Comparison of ENCODE assay signal across 1 cellular context in genomic region chr19:45512881-45513483, GRCh38.
TF ChIP-seq lines count a peak whose summit lies in the region.

No MANE protein-coding gene starts in this region.

TF ChIP-seq in K562, 482 proteins besides CTCF, POLR2A, EP300 and RAD21 (continues in another document):
- TF ChIP-seq GABPB1 (CRISPR knock-in tag; IDR thresholded peaks at IDR 0.05) = no peak
- TF ChIP-seq RB1 (IDR thresholded peaks at IDR 0.05; ENCODE audit: low read depth) = no peak
- no peak for TF ChIP-seq HNRNPL (IDR thresholded peaks at IDR 0.05; ENCODE audit: low read depth, low read length)
- TF ChIP-seq FIP1L1 (IDR thresholded peaks at IDR 0.05; ENCODE audit: low read depth, low read length, poor library complexity, severe bottlenecking) = no peak
- no peak for TF ChIP-seq TFAM (CRISPR knock-in tag; conservative IDR thresholded peaks at IDR 0.05)
- TF ChIP-seq, protein P1, sequence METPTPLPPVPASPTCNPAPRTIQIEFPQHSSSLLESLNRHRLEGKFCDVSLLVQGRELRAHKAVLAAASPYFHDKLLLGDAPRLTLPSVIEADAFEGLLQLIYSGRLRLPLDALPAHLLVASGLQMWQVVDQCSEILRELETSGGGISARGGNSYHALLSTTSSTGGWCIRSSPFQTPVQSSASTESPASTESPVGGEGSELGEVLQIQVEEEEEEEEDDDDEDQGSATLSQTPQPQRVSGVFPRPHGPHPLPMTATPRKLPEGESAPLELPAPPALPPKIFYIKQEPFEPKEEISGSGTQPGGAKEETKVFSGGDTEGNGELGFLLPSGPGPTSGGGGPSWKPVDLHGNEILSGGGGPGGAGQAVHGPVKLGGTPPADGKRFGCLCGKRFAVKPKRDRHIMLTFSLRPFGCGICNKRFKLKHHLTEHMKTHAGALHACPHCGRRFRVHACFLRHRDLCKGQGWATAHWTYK (CRISPR knock-in tag; IDR thresholded peaks at IDR 0.05) = no peak
- peak; percentile 97 for TF ChIP-seq ZNF239 (CRISPR knock-in tag; IDR thresholded peaks at IDR 0.05)
- TF ChIP-seq BDP1 (IDR thresholded peaks at IDR 0.05; ENCODE audit: insufficient read depth, insufficient read length) = no peak
- TF ChIP-seq, protein P2, sequence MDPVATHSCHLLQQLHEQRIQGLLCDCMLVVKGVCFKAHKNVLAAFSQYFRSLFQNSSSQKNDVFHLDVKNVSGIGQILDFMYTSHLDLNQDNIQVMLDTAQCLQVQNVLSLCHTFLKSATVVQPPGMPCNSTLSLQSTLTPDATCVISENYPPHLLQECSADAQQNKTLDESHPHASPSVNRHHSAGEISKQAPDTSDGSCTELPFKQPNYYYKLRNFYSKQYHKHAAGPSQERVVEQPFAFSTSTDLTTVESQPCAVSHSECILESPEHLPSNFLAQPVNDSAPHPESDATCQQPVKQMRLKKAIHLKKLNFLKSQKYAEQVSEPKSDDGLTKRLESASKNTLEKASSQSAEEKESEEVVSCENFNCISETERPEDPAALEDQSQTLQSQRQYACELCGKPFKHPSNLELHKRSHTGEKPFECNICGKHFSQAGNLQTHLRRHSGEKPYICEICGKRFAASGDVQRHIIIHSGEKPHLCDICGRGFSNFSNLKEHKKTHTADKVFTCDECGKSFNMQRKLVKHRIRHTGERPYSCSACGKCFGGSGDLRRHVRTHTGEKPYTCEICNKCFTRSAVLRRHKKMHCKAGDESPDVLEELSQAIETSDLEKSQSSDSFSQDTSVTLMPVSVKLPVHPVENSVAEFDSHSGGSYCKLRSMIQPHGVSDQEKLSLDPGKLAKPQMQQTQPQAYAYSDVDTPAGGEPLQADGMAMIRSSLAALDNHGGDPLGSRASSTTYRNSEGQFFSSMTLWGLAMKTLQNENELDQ (CRISPR knock-in tag; IDR thresholded peaks at IDR 0.05; ENCODE audit: borderline replicate concordance) = no peak
- TF ChIP-seq ZNF407 (IDR thresholded peaks at IDR 0.05; ENCODE audit: low read depth) = no peak
- no peak for TF ChIP-seq HEY1 (CRISPR knock-in tag; IDR thresholded peaks at IDR 0.05; ENCODE audit: borderline replicate concordance)
- TF ChIP-seq THRAP3 (IDR thresholded peaks at IDR 0.05; ENCODE audit: borderline replicate concordance) = no peak
- TF ChIP-seq, protein P3, sequence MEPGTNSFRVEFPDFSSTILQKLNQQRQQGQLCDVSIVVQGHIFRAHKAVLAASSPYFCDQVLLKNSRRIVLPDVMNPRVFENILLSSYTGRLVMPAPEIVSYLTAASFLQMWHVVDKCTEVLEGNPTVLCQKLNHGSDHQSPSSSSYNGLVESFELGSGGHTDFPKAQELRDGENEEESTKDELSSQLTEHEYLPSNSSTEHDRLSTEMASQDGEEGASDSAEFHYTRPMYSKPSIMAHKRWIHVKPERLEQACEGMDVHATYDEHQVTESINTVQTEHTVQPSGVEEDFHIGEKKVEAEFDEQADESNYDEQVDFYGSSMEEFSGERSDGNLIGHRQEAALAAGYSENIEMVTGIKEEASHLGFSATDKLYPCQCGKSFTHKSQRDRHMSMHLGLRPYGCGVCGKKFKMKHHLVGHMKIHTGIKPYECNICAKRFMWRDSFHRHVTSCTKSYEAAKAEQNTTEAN (CRISPR knock-in tag; IDR thresholded peaks at IDR 0.05) = no peak
- TF ChIP-seq, protein P4, sequence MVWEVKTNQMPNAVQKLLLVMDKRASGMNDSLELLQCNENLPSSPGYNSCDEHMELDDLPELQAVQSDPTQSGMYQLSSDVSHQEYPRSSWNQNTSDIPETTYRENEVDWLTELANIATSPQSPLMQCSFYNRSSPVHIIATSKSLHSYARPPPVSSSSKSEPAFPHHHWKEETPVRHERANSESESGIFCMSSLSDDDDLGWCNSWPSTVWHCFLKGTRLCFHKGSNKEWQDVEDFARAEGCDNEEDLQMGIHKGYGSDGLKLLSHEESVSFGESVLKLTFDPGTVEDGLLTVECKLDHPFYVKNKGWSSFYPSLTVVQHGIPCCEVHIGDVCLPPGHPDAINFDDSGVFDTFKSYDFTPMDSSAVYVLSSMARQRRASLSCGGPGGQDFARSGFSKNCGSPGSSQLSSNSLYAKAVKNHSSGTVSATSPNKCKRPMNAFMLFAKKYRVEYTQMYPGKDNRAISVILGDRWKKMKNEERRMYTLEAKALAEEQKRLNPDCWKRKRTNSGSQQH (CRISPR knock-in tag; IDR thresholded peaks at IDR 0.05) = no peak
- peak; percentile 96 for TF ChIP-seq ZNF121 (CRISPR knock-in tag; conservative IDR thresholded peaks at IDR 0.05)
- TF ChIP-seq, protein P5, sequence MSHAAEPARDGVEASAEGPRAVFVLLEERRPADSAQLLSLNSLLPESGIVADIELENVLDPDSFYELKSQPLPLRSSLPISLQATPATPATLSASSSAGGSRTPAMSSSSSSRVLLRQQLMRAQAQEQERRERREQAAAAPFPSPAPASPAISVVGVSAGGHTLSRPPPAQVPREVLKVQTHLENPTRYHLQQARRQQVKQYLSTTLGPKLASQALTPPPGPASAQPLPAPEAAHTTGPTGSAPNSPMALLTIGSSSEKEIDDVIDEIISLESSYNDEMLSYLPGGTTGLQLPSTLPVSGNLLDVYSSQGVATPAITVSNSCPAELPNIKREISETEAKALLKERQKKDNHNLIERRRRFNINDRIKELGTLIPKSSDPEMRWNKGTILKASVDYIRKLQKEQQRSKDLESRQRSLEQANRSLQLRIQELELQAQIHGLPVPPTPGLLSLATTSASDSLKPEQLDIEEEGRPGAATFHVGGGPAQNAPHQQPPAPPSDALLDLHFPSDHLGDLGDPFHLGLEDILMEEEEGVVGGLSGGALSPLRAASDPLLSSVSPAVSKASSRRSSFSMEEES (CRISPR knock-in tag; IDR thresholded peaks at IDR 0.05) = no peak
- no peak for TF ChIP-seq ATF1 (CRISPR knock-in tag; IDR thresholded peaks at IDR 0.05)
- TF ChIP-seq ATF1 (tag; IDR thresholded peaks at IDR 0.05) = no peak
- no peak for TF ChIP-seq ZFP1 (CRISPR knock-in tag; IDR thresholded peaks at IDR 0.05)
- no peak for TF ChIP-seq EHMT2 (IDR thresholded peaks at IDR 0.05)
- TF ChIP-seq JUNB (CRISPR knock-in tag; conservative IDR thresholded peaks at IDR 0.05) = no peak
- TF ChIP-seq SRSF9 (IDR thresholded peaks at IDR 0.05; ENCODE audit: borderline replicate concordance, low read depth, low read length) = no peak
- no peak for TF ChIP-seq MCM5 (IDR thresholded peaks at IDR 0.05; ENCODE audit: low read depth)
- TF ChIP-seq CC2D1A (IDR thresholded peaks at IDR 0.05) = no peak
- TF ChIP-seq, protein P6, sequence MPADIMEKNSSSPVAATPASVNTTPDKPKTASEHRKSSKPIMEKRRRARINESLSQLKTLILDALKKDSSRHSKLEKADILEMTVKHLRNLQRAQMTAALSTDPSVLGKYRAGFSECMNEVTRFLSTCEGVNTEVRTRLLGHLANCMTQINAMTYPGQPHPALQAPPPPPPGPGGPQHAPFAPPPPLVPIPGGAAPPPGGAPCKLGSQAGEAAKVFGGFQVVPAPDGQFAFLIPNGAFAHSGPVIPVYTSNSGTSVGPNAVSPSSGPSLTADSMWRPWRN (IDR thresholded peaks at IDR 0.05; ENCODE audit: low read depth) = no peak
- no peak for TF ChIP-seq U2AF1 (optimal IDR thresholded peaks at IDR 0.05; ENCODE audit: low read depth, low read length)
- TF ChIP-seq CBX5 (IDR thresholded peaks at IDR 0.05; ENCODE audit: borderline replicate concordance, low read depth) = no peak
- no peak for TF ChIP-seq VEZF1 (CRISPR knock-in tag; IDR thresholded peaks at IDR 0.05)
- no peak for TF ChIP-seq ZC3H11A (IDR thresholded peaks at IDR 0.05; ENCODE audit: low read depth, low read length)
- no peak for TF ChIP-seq ZNF347 (CRISPR knock-in tag; IDR thresholded peaks at IDR 0.05; ENCODE audit: low read depth)
- peak; percentile 68 for TF ChIP-seq BCOR (IDR thresholded peaks at IDR 0.05)
- TF ChIP-seq ERF (CRISPR knock-in tag; IDR thresholded peaks at IDR 0.05) = no peak
- TF ChIP-seq RFX7 (CRISPR knock-in tag; IDR thresholded peaks at IDR 0.05) = no peak
- TF ChIP-seq TCF3 (CRISPR knock-in tag; IDR thresholded peaks at IDR 0.05) = no peak
- TF ChIP-seq, protein P7, sequence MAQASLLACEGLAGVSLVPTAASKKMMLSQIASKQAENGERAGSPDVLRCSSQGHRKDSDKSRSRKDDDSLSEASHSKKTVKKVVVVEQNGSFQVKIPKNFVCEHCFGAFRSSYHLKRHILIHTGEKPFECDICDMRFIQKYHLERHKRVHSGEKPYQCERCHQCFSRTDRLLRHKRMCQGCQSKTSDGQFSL (CRISPR knock-in tag; IDR thresholded peaks at IDR 0.05) = no peak
- TF ChIP-seq, protein P7 (tag; IDR thresholded peaks at IDR 0.05) = no peak
- TF ChIP-seq EGR1 (conservative IDR thresholded peaks at IDR 0.05) = no peak
- TF ChIP-seq ZFP36 (IDR thresholded peaks at IDR 0.05; ENCODE audit: low read depth, low read length, partially characterized antibody) = peak; percentile 54
- TF ChIP-seq, protein P8, sequence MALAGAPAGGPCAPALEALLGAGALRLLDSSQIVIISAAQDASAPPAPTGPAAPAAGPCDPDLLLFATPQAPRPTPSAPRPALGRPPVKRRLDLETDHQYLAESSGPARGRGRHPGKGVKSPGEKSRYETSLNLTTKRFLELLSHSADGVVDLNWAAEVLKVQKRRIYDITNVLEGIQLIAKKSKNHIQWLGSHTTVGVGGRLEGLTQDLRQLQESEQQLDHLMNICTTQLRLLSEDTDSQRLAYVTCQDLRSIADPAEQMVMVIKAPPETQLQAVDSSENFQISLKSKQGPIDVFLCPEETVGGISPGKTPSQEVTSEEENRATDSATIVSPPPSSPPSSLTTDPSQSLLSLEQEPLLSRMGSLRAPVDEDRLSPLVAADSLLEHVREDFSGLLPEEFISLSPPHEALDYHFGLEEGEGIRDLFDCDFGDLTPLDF (CRISPR knock-in tag; IDR thresholded peaks at IDR 0.05) = no peak
- TF ChIP-seq MEF2D (tag; conservative IDR thresholded peaks at IDR 0.05; ENCODE audit: low read depth) = no peak
- TF ChIP-seq KDM1A (IDR thresholded peaks at IDR 0.05) = 0 out of 4 replicates have a peak, but pooled peaks of 1 of the 2 experiments have one; percentile 20
- TF ChIP-seq DACH1 (IDR thresholded peaks at IDR 0.05; ENCODE audit: partially characterized antibody) = no peak
- TF ChIP-seq SMARCA5 (IDR thresholded peaks at IDR 0.05) = peak; percentile 68; the same call in 1 of the 2 replicates
